ENCODE assay signal across 8 cellular contexts in genomic region chr12:21656931-21657335, GRCh38. TPM values are rescaled to one million over a fixed set of nuclear protein-coding genes. Genes with fewer than 3 reads are reported as not detected.
DNase-seq lines count a peak whose midpoint lies in the region; ATAC-seq lines count a peak whose summit lies in the region.

No MANE protein-coding gene starts in this region.

- peak overlapping the region; percentile 86 to 95 for H3K4me3 ChIP-seq in muscle layer of colon (ENCODE audit: low read depth in 1 of 2, low read length in 2 of 2)
- peak overlapping the region; percentile 94 to 97 for H3K4me3 ChIP-seq in stomach smooth muscle (ENCODE audit: low read length in 2 of 2)

- H3K27ac ChIP-seq in muscle layer of colon (ENCODE audit: low read depth, low read length) (peak overlapping the region; percentile 93), stomach smooth muscle (ENCODE audit: low read length) (peak overlapping the region; percentile 88)

- H3K36me3 ChIP-seq in muscle layer of colon (ENCODE audit: insufficient read depth, low read length) (peaks cover 14% of the 10 kb centered on the region), stomach smooth muscle (ENCODE audit: control insufficient read depth in 2 of 2, insufficient read depth in 2 of 2, low read length in 2 of 2) (peaks cover 15 to 17% of the 10 kb centered on the region in 2 donors)

- ATAC-seq in HG02759 (IDR thresholded peaks at IDR 0.05; ENCODE audit: unreplicated experiment) (peak; percentile 36), esophagus mucosa (peak; percentile 50)

- H3K27me3 ChIP-seq in muscle layer of colon (ENCODE audit: control insufficient read depth in 1 of 2, insufficient read depth in 2 of 2, low read length in 2 of 2) (no peaks in the 10 kb centered on the region), stomach smooth muscle (ENCODE audit: control insufficient read depth in 1 of 2, insufficient read depth in 2 of 2, low read length in 2 of 2) (no peaks in the 10 kb centered on the region)

- peak overlapping the region; percentile 67 for H3K9ac ChIP-seq in muscle layer of colon (ENCODE audit: low read length)
- peak overlapping the region; percentile 86 to 94 for H3K9ac ChIP-seq in stomach smooth muscle (ENCODE audit: low read length in 2 of 2)

- DNase-seq in NCI-H510A treated with DMSO at 0.1 percent for 48 hours (lab: John Stamatoyannopoulos, UW), result peak; percentile 69
- DNase-seq in NCI-H510A (lab: John Stamatoyannopoulos, UW), result no peak
- DNase-seq in NCI-H2171 (lab: John Stamatoyannopoulos, UW), result peak; percentile 18
- DNase-seq in activated T-cell treated with anti-CD3 and anti-CD28 coated beads for 4 hours, result peak; percentile 25

- H3K4me1 ChIP-seq in muscle layer of colon (ENCODE audit: insufficient read depth, low read length), result peaks cover 20% of the 10 kb centered on the region
- H3K4me1 ChIP-seq in stomach smooth muscle (ENCODE audit: control insufficient read depth, insufficient read depth, low read length), result no peaks in the 10 kb centered on the region

- H3K9me3 ChIP-seq in muscle layer of colon (ENCODE audit: low read length) (no peaks in the 10 kb centered on the region), stomach smooth muscle (ENCODE audit: control insufficient read depth in 2 of 2, low read length in 2 of 2) (no peaks in the 10 kb centered on the region)

RNA-seq across cellular contexts. Expression of gene LDHB, which starts 0.7 kb away (rescaled TPM):
- total RNA-seq in esophagus mucosa, result 251 TPM

RNA-seq across cellular contexts. Expression of gene GYS2, which starts 52.3 kb away (rescaled TPM):
- total RNA-seq in esophagus mucosa, result 0.68 TPM
